Comparison of ENCODE assay signal across 14 cellular contexts in the genomic region with DNA sequence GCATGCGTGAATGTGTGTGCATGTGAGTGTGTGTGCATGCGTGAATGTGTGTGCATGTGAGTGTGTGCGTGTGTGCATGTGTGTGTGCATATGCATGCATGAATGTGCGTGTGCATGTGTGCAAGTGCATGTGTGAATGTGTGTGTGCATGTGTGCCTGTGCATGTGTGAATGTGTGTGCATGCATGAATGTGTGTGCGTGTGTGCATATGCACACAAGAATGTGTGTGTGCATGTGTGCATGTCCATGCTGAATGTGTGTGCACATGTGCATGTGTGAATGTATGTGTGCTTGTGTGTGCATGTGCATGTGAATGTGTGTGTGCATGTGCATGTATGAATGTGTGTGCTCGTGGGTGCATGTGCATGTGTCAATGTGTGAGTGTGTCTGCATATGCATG. TPM values are rescaled to one million over a fixed set of nuclear protein-coding genes. Genes with fewer than 3 reads are reported as not detected.
A peak's percentile ranks its signal among the peaks of the same experiment; 100 is the strongest.
DNase-seq lines count a peak whose midpoint lies in the region; FAIRE-seq and TF ChIP-seq lines count a peak whose summit lies in the region.
"Had no signal": no experiment of that assay in that cellular context is flagged by ENCODE, and none has a peak within 500 bp of the region (broad histone marks: within the 10 kb centered on the region; RNA-seq: fewer than 3 reads in every experiment).

No MANE protein-coding gene starts in this region.

- H3K4me2 ChIP-seq in mesenchymal stem cell (ENCODE audit: low read length, poor library complexity, severe bottlenecking), result no peak overlapping the region

- H3K4me1 Mint-ChIP-seq in activated naive CD4-positive, alpha-beta T cell treated with anti-CD3 and anti-CD28 coated beads, Interleukin-2, amount 10 ng/mL, durations not matched to agents 7 days and 5 days, result peaks cover 5% of the 10 kb centered on the region

- peaks cover 59% of the 10 kb centered on the region for H3K27me3 Mint-ChIP-seq in activated naive CD4-positive, alpha-beta T cell treated with anti-CD3 and anti-CD28 coated beads, Interleukin-2, amount 10 ng/mL, durations not matched to agents 7 days and 5 days

- TF ChIP-seq CTCF in HEK293 (tag by site-specific recombination; IDR thresholded peaks at IDR 0.05) (no peak), bronchial epithelial cell (IDR thresholded peaks at IDR 0.05; ENCODE audit: insufficient read depth, low read length, severe bottlenecking) (no peak)

- H2BK5ac ChIP-seq in mesenchymal stem cell (ENCODE audit: low read depth, low read length, poor library complexity, severe bottlenecking), result no peak overlapping the region

- no peak overlapping the region for H2BK120ac ChIP-seq in mesenchymal stem cell (ENCODE audit: low read depth, low read length)

- H3K9ac ChIP-seq in mesenchymal stem cell (ENCODE audit: low read length), result no peak overlapping the region

- no peak overlapping the region for H2AK5ac ChIP-seq in mesenchymal stem cell (ENCODE audit: low read length, severe bottlenecking)

- no peak overlapping the region for H2BK15ac ChIP-seq in mesenchymal stem cell (ENCODE audit: low read depth, poor library complexity, severe bottlenecking)

- H3K14ac ChIP-seq in mesenchymal stem cell (ENCODE audit: low read length in 2 of 2), result no peak overlapping the region

- H3K23ac ChIP-seq in mesenchymal stem cell (ENCODE audit: low read length in 2 of 2), result no peak overlapping the region

- H3K36me3 Mint-ChIP-seq in activated naive CD4-positive, alpha-beta T cell treated with anti-CD3 and anti-CD28 coated beads, Interleukin-2, amount 10 ng/mL, durations not matched to agents 7 days and 5 days, result no peaks in the 10 kb centered on the region
- H3K36me3 Mint-ChIP-seq: CD14-positive monocyte; CD8-positive, alpha-beta T cell had no signal

- H3K4me1 ChIP-seq in HEK293 (ENCODE audit: control insufficient read depth, insufficient read depth, low read length) (no peaks in the 10 kb centered on the region), mesenchymal stem cell (ENCODE audit: control insufficient read depth, insufficient read depth, low read depth, low read length) (peaks cover 6% of the 10 kb centered on the region)

- no peak overlapping the region for H3K27ac ChIP-seq in HEK293 (ENCODE audit: extremely low read depth, low read depth, low read length)
- no peak overlapping the region for H3K27ac ChIP-seq in mesenchymal stem cell (ENCODE audit: low read length, poor library complexity, severe bottlenecking)

- H3K4me3 Mint-ChIP-seq in activated naive CD4-positive, alpha-beta T cell treated with anti-CD3 and anti-CD28 coated beads, Interleukin-2, amount 10 ng/mL, durations not matched to agents 7 days and 5 days, result no peak overlapping the region
- H3K4me3 Mint-ChIP-seq: CD14-positive monocyte; CD8-positive, alpha-beta T cell had no signal

- no peak for TF ChIP-seq POLR2A in GM12891 (IDR thresholded peaks at IDR 0.05; ENCODE audit: low read depth, low read length)

- H3K79me1 ChIP-seq in mesenchymal stem cell (replicated peaks; ENCODE audit: low read length, poor library complexity, severe bottlenecking), result no peaks in the 10 kb centered on the region

- no peak overlapping the region for H3K18ac ChIP-seq in mesenchymal stem cell (ENCODE audit: low read depth in 1 of 2, low read length in 2 of 2)

- CTCF ChIA-PET in HEK293 (lab: Yijun Ruan, JAX), result interaction anchor here (2.4 kb wide), 1 partner anchor 12 kb away, joined by 10 read pairs; no protein-coding TSS in a partner anchor
- CTCF ChIA-PET in activated naive CD4-positive, alpha-beta T cell treated with anti-CD3 and anti-CD28 coated beads, Interleukin-2, amount 10 ng/mL, durations not matched to agents 7 days and 5 days (lab: Charles Lee), result no interaction called here

- no peak overlapping the region for H4K8ac ChIP-seq in mesenchymal stem cell (ENCODE audit: low read length)

- H3K27me3 ChIP-seq in bronchial epithelial cell (ENCODE audit: control insufficient read depth, insufficient read depth, low read length), result no peaks in the 10 kb centered on the region
- peaks cover 36 to 58% of the 10 kb centered on the region in 2 experiments for H3K27me3 ChIP-seq in mesenchymal stem cell (ENCODE audit: control insufficient read depth in 1 of 2, insufficient read depth in 1 of 2, low read length in 2 of 2)

- no peak overlapping the region for H2BK12ac ChIP-seq in mesenchymal stem cell (ENCODE audit: low read length in 2 of 2)

- POLR2A ChIA-PET in HEK293 (lab: Yijun Ruan, JAX), result no interaction called here

- 89% methylated on average over 6 of the region's 6 CpGs for WGBS in mesenchymal stem cell

- peak overlapping the region; percentile 16 for H4K91ac ChIP-seq in mesenchymal stem cell (ENCODE audit: low read length)

- no peaks in the 10 kb centered on the region for H3K36me3 ChIP-seq in HEK293 (ENCODE audit: control insufficient read depth in 2 of 2, insufficient read depth in 1 of 2, low read length in 2 of 2)
- H3K36me3 ChIP-seq in bronchial epithelial cell (ENCODE audit: control insufficient read depth, insufficient read depth, low read length), result no peaks in the 10 kb centered on the region
- no peaks in the 10 kb centered on the region for H3K36me3 ChIP-seq in mesenchymal stem cell (ENCODE audit: control insufficient read depth in 1 of 2, insufficient read depth in 2 of 2, low read depth in 1 of 2, low read length in 2 of 2)

- DNase-seq in GM12891 (ENCODE audit: insufficient read length, low spot score) (no peak), bronchial epithelial cell (ENCODE audit: low read depth) (no peak), mesenchymal stem cell (no peak), superior temporal gyrus (ENCODE audit: extremely low spot score) (no peak), NCI-H1048 (lab: John Stamatoyannopoulos, UW) (no peak)
- DNase-seq in activated naive CD4-positive, alpha-beta T cell treated with anti-CD3 and anti-CD28 coated beads, Interleukin-2, amount 10 ng/mL, durations not matched to agents 7 days and 5 days, result no peak
- DNase-seq: CD8-positive, alpha-beta T cell; COR-L47; GF-D8; KBM-7 had no signal

- H3K9me3 ChIP-seq in HEK293 (ENCODE audit: control insufficient read depth, insufficient read depth, low read depth, low read length) (no peaks in the 10 kb centered on the region), mesenchymal stem cell (ENCODE audit: control insufficient read depth, low read length) (peaks cover 3% of the 10 kb centered on the region)

- H3K9me3 Mint-ChIP-seq in activated naive CD4-positive, alpha-beta T cell treated with anti-CD3 and anti-CD28 coated beads, Interleukin-2, amount 10 ng/mL, durations not matched to agents 7 days and 5 days, result peaks cover 10% of the 10 kb centered on the region

- peak; percentile 55 for FAIRE-seq in GM12891 (lab: Jason Lieb, UNC)
- peak; percentile 99 for FAIRE-seq in bronchial epithelial cell (lab: Jason Lieb, UNC)
- FAIRE-seq: GM18507, H54 had no signal

- no peak overlapping the region for H3K4me3 ChIP-seq in HEK293 (ENCODE audit: low read depth, low read length)
- H3K4me3 ChIP-seq in bronchial epithelial cell (ENCODE audit: low read depth, low read length), result no peak overlapping the region
- no peak overlapping the region for H3K4me3 ChIP-seq in mesenchymal stem cell (ENCODE audit: insufficient read depth in 1 of 2, low read depth in 1 of 2, low read length in 2 of 2)

- H2AFZ ChIP-seq in mesenchymal stem cell (ENCODE audit: low read depth, low read length), result no peak overlapping the region

- H3K4ac ChIP-seq in mesenchymal stem cell (ENCODE audit: low read depth in 1 of 2, low read length in 2 of 2), result no peak overlapping the region

- H3K27ac Mint-ChIP-seq in activated naive CD4-positive, alpha-beta T cell treated with anti-CD3 and anti-CD28 coated beads, Interleukin-2, amount 10 ng/mL, durations not matched to agents 7 days and 5 days, result no peak overlapping the region
- H3K27ac Mint-ChIP-seq: CD14-positive monocyte; CD8-positive, alpha-beta T cell had no signal

TF ChIP-seq in GM12891, 5 proteins besides CTCF, POLR2A, EP300 and RAD21:
- TF ChIP-seq POLR2AphosphoS5 (IDR thresholded peaks at IDR 0.05; ENCODE audit: low read depth, low read length), result no peak
- no peak for TF ChIP-seq TAF1 (IDR thresholded peaks at IDR 0.05; ENCODE audit: low read depth, low read length)
- TF ChIP-seq PAX5 (IDR thresholded peaks at IDR 0.05; ENCODE audit: insufficient read depth, low read length, severe bottlenecking), result no peak
- no peak for TF ChIP-seq POU2F2 (IDR thresholded peaks at IDR 0.05; ENCODE audit: low read depth, low read length)
- TF ChIP-seq SPI1 (IDR thresholded peaks at IDR 0.05; ENCODE audit: low read depth, low read length), result no peak

TF ChIP-seq in HEK293, 187 proteins besides CTCF, POLR2A, EP300 and RAD21:
- TF ChIP-seq ZBTB26 (tag by site-specific recombination; optimal IDR thresholded peaks at IDR 0.05), result peak; percentile 47
- TF ChIP-seq ZNF830 (tag by site-specific recombination; IDR thresholded peaks at IDR 0.05; ENCODE audit: low read depth), result no peak
- TF ChIP-seq ZSCAN4 (tag by site-specific recombination; IDR thresholded peaks at IDR 0.05), result peak; percentile 100

RNA-seq across cellular contexts. Expression of gene NUB1, which starts 42.1 kb away (rescaled TPM):
- 40.5 TPM for polyA plus RNA-seq in GM12891 (2012; ENCODE audit: low read depth, missing spikeins)
- 30.0 and 34.0 TPM in 2 replicates for total RNA-seq in bronchial epithelial cell
- 48.2 TPM for polyA plus RNA-seq in mesenchymal stem cell (2013, experiment 1 of 2)
- polyA plus RNA-seq in mesenchymal stem cell (2013, experiment 2 of 2), result 46.8 TPM

RNA-seq across cellular contexts. Expression of gene SMARCD3, which starts 51.0 kb away (rescaled TPM):
- 4.5 TPM for polyA plus RNA-seq in GM12891 (2012; ENCODE audit: low read depth, missing spikeins)
- 2.1 and 4.9 TPM in 2 replicates for total RNA-seq in bronchial epithelial cell
- polyA plus RNA-seq in mesenchymal stem cell (2013, experiment 1 of 2), result 81.8 TPM
- polyA plus RNA-seq in mesenchymal stem cell (2013, experiment 2 of 2), result 74.6 TPM
